In the genomic region with DNA sequence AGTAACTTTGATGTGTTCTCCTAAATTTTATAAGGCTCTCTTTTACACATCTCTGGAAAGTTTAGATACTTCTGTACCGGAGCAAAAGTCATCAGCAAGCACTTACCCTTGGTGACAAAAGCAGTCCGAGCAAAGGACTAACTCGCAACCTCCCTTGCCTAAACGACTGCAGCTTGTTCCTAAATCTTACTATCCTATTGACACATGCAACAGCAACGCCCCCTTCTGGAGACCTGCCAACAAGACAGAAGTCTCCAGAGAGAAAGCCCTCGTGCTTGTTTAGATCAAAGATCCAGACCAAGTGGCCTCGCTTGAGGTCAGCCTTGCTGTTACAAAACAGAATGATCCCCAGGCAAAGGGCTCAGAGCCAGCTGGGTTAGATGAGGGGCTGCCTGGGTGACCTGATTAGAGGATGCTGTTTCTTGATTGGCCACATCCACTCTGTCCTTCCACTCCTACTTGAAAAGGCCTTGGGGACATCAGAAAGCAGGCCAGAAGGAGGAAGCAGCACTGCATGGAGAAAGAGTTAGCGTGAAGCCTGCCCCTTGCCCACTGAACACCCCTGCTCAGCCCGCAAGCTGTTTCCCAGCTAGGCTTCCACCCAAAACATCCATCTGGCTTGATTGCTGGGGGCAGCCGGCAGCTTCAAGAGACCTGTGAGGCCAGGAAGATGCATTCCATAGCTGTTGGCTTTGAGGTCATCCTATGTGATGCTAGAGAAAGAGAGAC, we compare ENCODE assay signal across 8 cellular contexts.
A peak's percentile ranks its signal among the peaks of the same experiment; 100 is the strongest.
DNase-seq lines count a peak whose midpoint lies in the region; TF ChIP-seq lines count a peak whose summit lies in the region.

No MANE protein-coding gene starts in this region.

- H2AFZ ChIP-seq in fibroblast of lung (ENCODE audit: low read length) = no peak overlapping the region
- no peak overlapping the region for H2AFZ ChIP-seq in neural cell (ENCODE audit: low read depth, low read length)

- H3K27ac Mint-ChIP-seq in stimulated activated naive CD8-positive, alpha-beta T cell treated with anti-CD3 and anti-CD28 coated beads, Interleukin-15, Interleukin-2, amounts not matched to agents 100 ng/mL and 50 ng/mL, for 24 hours = peak overlapping the region; percentile 36

- H3K9me3 ChIP-seq in fibroblast of lung (ENCODE audit: control insufficient read depth, insufficient read depth, low read depth, low read length) (no peaks in the 10 kb centered on the region), neural cell (ENCODE audit: low read length) (no peaks in the 10 kb centered on the region)

- H3K27me3 Mint-ChIP-seq in stimulated activated naive CD8-positive, alpha-beta T cell treated with anti-CD3 and anti-CD28 coated beads, Interleukin-15, Interleukin-2, amounts not matched to agents 100 ng/mL and 50 ng/mL, for 24 hours = peaks cover 10% of the 10 kb centered on the region

- DNase-seq in NK-92 treated with Interleukin-12 subunit alpha and Interleukin-12 subunit beta, amount 100 ng/mL, for 24 hours (lab: John Stamatoyannopoulos, UW) = peak; percentile 39
- DNase-seq in NK-92 (lab: John Stamatoyannopoulos, UW; ENCODE audit: unreplicated experiment) (no peak), HUDEP-2 (lab: John Stamatoyannopoulos, UW; ENCODE audit: unreplicated experiment in 76 of 76) (peak in 74 of 76 experiments; percentile 9 to 94 (median 75)), OCI-M2 (lab: John Stamatoyannopoulos, UW; ENCODE audit: unreplicated experiment) (peak; percentile 75), activated T-cell treated with anti-CD3 and anti-CD28 coated beads for 4 hours (peak; percentile 78), fibroblast of lung (ENCODE audit: low read depth in 2 of 2) (peak; percentile 64 to 86)

- H3K36me3 ChIP-seq in fibroblast of lung (ENCODE audit: control insufficient read depth, insufficient read depth, low read length) (no peaks in the 10 kb centered on the region), neural cell (ENCODE audit: insufficient read depth, low read length) (no peaks in the 10 kb centered on the region)

- no peak overlapping the region for H3K9ac ChIP-seq in fibroblast of lung (ENCODE audit: insufficient read depth, low read length)
- no peak overlapping the region for H3K9ac ChIP-seq in neural cell (ENCODE audit: low read length)

- H3K4me3 Mint-ChIP-seq in stimulated activated naive CD8-positive, alpha-beta T cell treated with anti-CD3 and anti-CD28 coated beads, Interleukin-15, Interleukin-2, amounts not matched to agents 100 ng/mL and 50 ng/mL, for 24 hours = no peak overlapping the region

- no peaks in the 10 kb centered on the region for H3K9me2 ChIP-seq in neural cell (ENCODE audit: insufficient read depth, low read length)

- peaks cover 4% of the 10 kb centered on the region for H3K9me3 Mint-ChIP-seq in stimulated activated naive CD8-positive, alpha-beta T cell treated with anti-CD3 and anti-CD28 coated beads, Interleukin-15, Interleukin-2, amounts not matched to agents 100 ng/mL and 50 ng/mL, for 24 hours

- no peaks in the 10 kb centered on the region for H3K36me3 Mint-ChIP-seq in stimulated activated naive CD8-positive, alpha-beta T cell treated with anti-CD3 and anti-CD28 coated beads, Interleukin-15, Interleukin-2, amounts not matched to agents 100 ng/mL and 50 ng/mL, for 24 hours (ENCODE audit: low read depth)

- H3K27me3 ChIP-seq in fibroblast of lung (ENCODE audit: control insufficient read depth, insufficient read depth, low read length) (no peaks in the 10 kb centered on the region), neural cell (ENCODE audit: insufficient read depth, low read depth, low read length) (no peaks in the 10 kb centered on the region)

- H3K79me2 ChIP-seq in fibroblast of lung (ENCODE audit: control insufficient read depth, insufficient read depth, low read length) = no peaks in the 10 kb centered on the region
- H3K79me2 ChIP-seq in neural cell (replicated peaks; ENCODE audit: insufficient read depth, low read length) = no peaks in the 10 kb centered on the region

- no peaks in the 10 kb centered on the region for H3F3A ChIP-seq in neural cell (ENCODE audit: insufficient read depth, low read length, poor library complexity, severe bottlenecking)

- H3K27ac ChIP-seq in fibroblast of lung (ENCODE audit: insufficient read depth, low read length) = no peak overlapping the region
- H3K27ac ChIP-seq in neural cell (ENCODE audit: low read length) = no peak overlapping the region

- H3K4me1 Mint-ChIP-seq in stimulated activated naive CD8-positive, alpha-beta T cell treated with anti-CD3 and anti-CD28 coated beads, Interleukin-15, Interleukin-2, amounts not matched to agents 100 ng/mL and 50 ng/mL, for 24 hours (ENCODE audit: low read depth) = peaks cover 5% of the 10 kb centered on the region

- no peak for TF ChIP-seq EP300 in neural cell (conservative IDR thresholded peaks at IDR 0.05; ENCODE audit: poor library complexity, severe bottlenecking)

- H3K4me3 ChIP-seq in fibroblast of lung (replicated peaks in 1 of 4; ENCODE audit: control extremely low read depth in 1 of 4, insufficient read depth in 1 of 4, low read depth in 3 of 4, low read length in 4 of 4) (no peak overlapping the region), neural cell (ENCODE audit: low read length) (no peak overlapping the region)

- no peak overlapping the region for H3K4me2 ChIP-seq in fibroblast of lung (ENCODE audit: extremely low read depth, insufficient read depth, low read length)
- no peak overlapping the region for H3K4me2 ChIP-seq in neural cell (ENCODE audit: low read length)

- peak in 1 of 2 donors; percentile 24 for TF ChIP-seq CTCF in fibroblast of lung (conservative IDR thresholded peaks at IDR 0.05 in 1 of 2, IDR thresholded peaks at IDR 0.05 in 1 of 2; ENCODE audit: low read depth in 1 of 2, low read length in 2 of 2)
- TF ChIP-seq CTCF in neural cell (IDR thresholded peaks at IDR 0.05; ENCODE audit: poor library complexity, severe bottlenecking) = peak; percentile 67

- H4K20me1 ChIP-seq in fibroblast of lung (ENCODE audit: control insufficient read depth, extremely low read depth, insufficient read depth, low read length) (no peaks in the 10 kb centered on the region), neural cell (ENCODE audit: insufficient read depth) (no peaks in the 10 kb centered on the region)

- peak; percentile 69 for TF ChIP-seq RAD21 in neural cell (conservative IDR thresholded peaks at IDR 0.05)

- peaks cover 10% of the 10 kb centered on the region for H3K4me1 ChIP-seq in fibroblast of lung (ENCODE audit: control insufficient read depth, extremely low read depth, insufficient read depth, low read length)

TF ChIP-seq in neural cell, 6 proteins besides CTCF, POLR2A, EP300 and RAD21:
- TF ChIP-seq SMC3 (conservative IDR thresholded peaks at IDR 0.05; ENCODE audit: poor library complexity) (peak; percentile 76), POLR2AphosphoS5 (IDR thresholded peaks at IDR 0.05) (no peak)
- TF ChIP-seq, protein P1, sequence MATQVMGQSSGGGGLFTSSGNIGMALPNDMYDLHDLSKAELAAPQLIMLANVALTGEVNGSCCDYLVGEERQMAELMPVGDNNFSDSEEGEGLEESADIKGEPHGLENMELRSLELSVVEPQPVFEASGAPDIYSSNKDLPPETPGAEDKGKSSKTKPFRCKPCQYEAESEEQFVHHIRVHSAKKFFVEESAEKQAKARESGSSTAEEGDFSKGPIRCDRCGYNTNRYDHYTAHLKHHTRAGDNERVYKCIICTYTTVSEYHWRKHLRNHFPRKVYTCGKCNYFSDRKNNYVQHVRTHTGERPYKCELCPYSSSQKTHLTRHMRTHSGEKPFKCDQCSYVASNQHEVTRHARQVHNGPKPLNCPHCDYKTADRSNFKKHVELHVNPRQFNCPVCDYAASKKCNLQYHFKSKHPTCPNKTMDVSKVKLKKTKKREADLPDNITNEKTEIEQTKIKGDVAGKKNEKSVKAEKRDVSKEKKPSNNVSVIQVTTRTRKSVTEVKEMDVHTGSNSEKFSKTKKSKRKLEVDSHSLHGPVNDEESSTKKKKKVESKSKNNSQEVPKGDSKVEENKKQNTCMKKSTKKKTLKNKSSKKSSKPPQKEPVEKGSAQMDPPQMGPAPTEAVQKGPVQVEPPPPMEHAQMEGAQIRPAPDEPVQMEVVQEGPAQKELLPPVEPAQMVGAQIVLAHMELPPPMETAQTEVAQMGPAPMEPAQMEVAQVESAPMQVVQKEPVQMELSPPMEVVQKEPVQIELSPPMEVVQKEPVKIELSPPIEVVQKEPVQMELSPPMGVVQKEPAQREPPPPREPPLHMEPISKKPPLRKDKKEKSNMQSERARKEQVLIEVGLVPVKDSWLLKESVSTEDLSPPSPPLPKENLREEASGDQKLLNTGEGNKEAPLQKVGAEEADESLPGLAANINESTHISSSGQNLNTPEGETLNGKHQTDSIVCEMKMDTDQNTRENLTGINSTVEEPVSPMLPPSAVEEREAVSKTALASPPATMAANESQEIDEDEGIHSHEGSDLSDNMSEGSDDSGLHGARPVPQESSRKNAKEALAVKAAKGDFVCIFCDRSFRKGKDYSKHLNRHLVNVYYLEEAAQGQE (IDR thresholded peaks at IDR 0.05; ENCODE audit: borderline replicate concordance) = no peak
